Comparison of ENCODE assay signal across 1 cellular context in the genomic region with DNA sequence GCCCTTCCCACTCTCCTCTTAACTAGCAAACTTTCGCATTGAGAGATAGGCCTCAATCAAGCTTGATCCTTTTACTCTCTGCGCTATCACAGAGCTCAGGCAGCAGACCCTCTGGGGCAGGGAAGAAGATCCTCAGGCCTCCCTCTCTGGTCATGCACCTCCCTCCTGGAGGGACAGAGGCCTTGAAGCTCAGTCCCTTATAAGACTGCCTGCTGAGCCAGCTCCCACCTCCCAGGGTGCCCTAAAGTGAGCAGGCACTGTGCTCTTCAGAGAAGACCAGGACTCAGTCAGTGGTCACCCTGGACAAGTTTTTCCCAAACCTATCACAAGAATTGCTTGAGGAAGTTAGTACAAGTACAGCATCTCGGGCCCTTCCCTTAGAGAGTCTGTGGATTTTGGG.
TF ChIP-seq lines count a peak whose summit lies in the region.

No MANE protein-coding gene starts in this region.

TF ChIP-seq in GM12878, 131 proteins besides CTCF, POLR2A, EP300 and RAD21:
- TF ChIP-seq GATAD2B (conservative IDR thresholded peaks at IDR 0.05; ENCODE audit: low read depth) (no peak), E2F8 (IDR thresholded peaks at IDR 0.05; ENCODE audit: low read depth, partially characterized antibody) (no peak), EGR1 (IDR thresholded peaks at IDR 0.05; ENCODE audit: borderline replicate concordance in 1 of 2, low read depth in 2 of 2, low read length in 2 of 2) (no peak), ZNF384 (IDR thresholded peaks at IDR 0.05; ENCODE audit: borderline replicate concordance, low read depth, low read length) (no peak), NKRF (conservative IDR thresholded peaks at IDR 0.05) (no peak), SREBF1 (IDR thresholded peaks at IDR 0.05; ENCODE audit: low read length) (no peak), BACH1 (IDR thresholded peaks at IDR 0.05; ENCODE audit: borderline replicate concordance) (no peak), USF1 (IDR thresholded peaks at IDR 0.05; ENCODE audit: borderline replicate concordance, extremely low read length, insufficient read depth, low read depth, low read length) (no peak), ZBTB4 (CRISPR knock-in tag; IDR thresholded peaks at IDR 0.05) (no peak), TBL1XR1 (IDR thresholded peaks at IDR 0.05; ENCODE audit: low read depth, low read length) (no peak), ZNF274 (IDR thresholded peaks at IDR 0.05; ENCODE audit: insufficient read depth, insufficient read length) (no peak), SMAD1 (IDR thresholded peaks at IDR 0.05; ENCODE audit: low read depth, partially characterized antibody) (no peak), BRCA1 (IDR thresholded peaks at IDR 0.05; ENCODE audit: low read depth, low read length) (no peak), FOS (IDR thresholded peaks at IDR 0.05; ENCODE audit: borderline replicate concordance, extremely low read depth, insufficient read length) (no peak), IRF4 (IDR thresholded peaks at IDR 0.05; ENCODE audit: low read depth, low read length) (no peak), FOXK2 (IDR thresholded peaks at IDR 0.05) (no peak), HCFC1 (IDR thresholded peaks at IDR 0.05; ENCODE audit: low read length) (no peak), TCF7 (IDR thresholded peaks at IDR 0.05; ENCODE audit: borderline replicate concordance) (no peak)
- TF ChIP-seq, protein P1, sequence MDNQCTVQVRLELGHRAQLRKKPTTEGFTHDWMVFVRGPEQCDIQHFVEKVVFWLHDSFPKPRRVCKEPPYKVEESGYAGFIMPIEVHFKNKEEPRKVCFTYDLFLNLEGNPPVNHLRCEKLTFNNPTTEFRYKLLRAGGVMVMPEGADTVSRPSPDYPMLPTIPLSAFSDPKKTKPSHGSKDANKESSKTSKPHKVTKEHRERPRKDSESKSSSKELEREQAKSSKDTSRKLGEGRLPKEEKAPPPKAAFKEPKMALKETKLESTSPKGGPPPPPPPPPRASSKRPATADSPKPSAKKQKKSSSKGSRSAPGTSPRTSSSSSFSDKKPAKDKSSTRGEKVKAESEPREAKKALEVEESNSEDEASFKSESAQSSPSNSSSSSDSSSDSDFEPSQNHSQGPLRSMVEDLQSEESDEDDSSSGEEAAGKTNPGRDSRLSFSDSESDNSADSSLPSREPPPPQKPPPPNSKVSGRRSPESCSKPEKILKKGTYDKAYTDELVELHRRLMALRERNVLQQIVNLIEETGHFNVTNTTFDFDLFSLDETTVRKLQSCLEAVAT (IDR thresholded peaks at IDR 0.05) = no peak
